ENCODE assay signal across 23 cellular contexts in genomic region chr17:39513256-39513655, GRCh38. TPM values are rescaled to one million over a fixed set of nuclear protein-coding genes. Genes with fewer than 3 reads are reported as not detected.
DNase-seq lines count a peak whose midpoint lies in the region; ATAC-seq, FAIRE-seq and TF ChIP-seq lines count a peak whose summit lies in the region.
"Had no signal": no experiment of that assay in that cellular context is flagged by ENCODE, and none has a peak within 500 bp of the region (broad histone marks: within the 10 kb centered on the region; RNA-seq: fewer than 3 reads in every experiment).

No MANE protein-coding gene starts in this region.

- intact Hi-C loops in HepG2 (cut with micrococcal nuclease; ENCODE audit: unreplicated experiment), result no loop called here
- intact Hi-C loops in right lobe of liver (cut with DNase I), result no loop called here

- no peak for ATAC-seq in HepG2
- no peak for ATAC-seq in right lobe of liver
- no peak for ATAC-seq in activated T-helper 17 cell treated with anti-CD3 and anti-CD28 coated beads, Interleukin-2, amount 50 U/mL, for 72 hours (replicated peaks)
- no peak for ATAC-seq in stimulated activated effector memory CD8-positive, alpha-beta T cell treated with anti-CD3 and anti-CD28 coated beads, Interleukin-12 subunit alpha, Interleukin-12 subunit beta, amount 100 ng/mL, for 72 hours
- ATAC-seq: HCT116 had no signal

- H3K4me2 ChIP-seq in HepG2 (ENCODE audit: low read depth, low read length), result no peak overlapping the region

- H2AFZ ChIP-seq in HepG2 (ENCODE audit: low read length), result no peak overlapping the region

- no peaks in the 10 kb centered on the region for H3K79me2 ChIP-seq in HepG2 (ENCODE audit: insufficient read depth, low read length)

- H3K4me3 Mint-ChIP-seq in activated T-helper 17 cell treated with anti-CD3 and anti-CD28 coated beads, Interleukin-2, amount 50 U/mL, for 72 hours, result no peak overlapping the region
- H3K4me3 Mint-ChIP-seq in stimulated activated effector memory CD8-positive, alpha-beta T cell treated with anti-CD3 and anti-CD28 coated beads, Interleukin-12 subunit alpha, Interleukin-12 subunit beta, amount 100 ng/mL, for 72 hours, result no peak overlapping the region
- H3K4me3 Mint-ChIP-seq: B cell had no signal

- no peaks in the 10 kb centered on the region for H4K20me1 ChIP-seq in HepG2 (ENCODE audit: insufficient read depth, low read length)

- no peak overlapping the region for H3K27ac ChIP-seq in HepG2 (ENCODE audit: extremely low read length, insufficient read depth, low read length)
- no peak overlapping the region for H3K27ac ChIP-seq in right lobe of liver
- H3K27ac ChIP-seq: 22Rv1 had no signal

- H3K4me1 ChIP-seq in HepG2 (ENCODE audit: insufficient read depth, low read length), result no peaks in the 10 kb centered on the region
- H3K4me1 ChIP-seq in right lobe of liver, result no peaks in the 10 kb centered on the region
- H3K4me1 ChIP-seq: Caco-2 had no signal

- peaks cover 7% of the 10 kb centered on the region for H3K4me1 Mint-ChIP-seq in activated T-helper 17 cell treated with anti-CD3 and anti-CD28 coated beads, Interleukin-2, amount 50 U/mL, for 72 hours
- H3K4me1 Mint-ChIP-seq in stimulated activated effector memory CD8-positive, alpha-beta T cell treated with anti-CD3 and anti-CD28 coated beads, Interleukin-12 subunit alpha, Interleukin-12 subunit beta, amount 100 ng/mL, for 72 hours, result no peaks in the 10 kb centered on the region
- H3K4me1 Mint-ChIP-seq: B cell had no signal

- H3K9me3 ChIP-seq in HepG2 (ENCODE audit: low read length) (no peaks in the 10 kb centered on the region), right lobe of liver (no peaks in the 10 kb centered on the region)
- H3K9me3 ChIP-seq: Caco-2 had no signal

- CTCF ChIA-PET in HepG2 (lab: Yijun Ruan, JAX; ENCODE audit: low intra/inter-chr PET ratio, low total read pairs), result no interaction called here

- H3K27me3 Mint-ChIP-seq in activated T-helper 17 cell treated with anti-CD3 and anti-CD28 coated beads, Interleukin-2, amount 50 U/mL, for 72 hours, result no peaks in the 10 kb centered on the region
- H3K27me3 Mint-ChIP-seq: B cell had no signal

- BruUV-seq in HepG2 (replicated peaks; lab: Mats Ljungman, UMichigan), result no TSS peak

- H3K36me3 Mint-ChIP-seq in activated T-helper 17 cell treated with anti-CD3 and anti-CD28 coated beads, Interleukin-2, amount 50 U/mL, for 72 hours (ENCODE audit: low read depth), result peaks cover 100% of the 10 kb centered on the region
- peaks cover 100% of the 10 kb centered on the region for H3K36me3 Mint-ChIP-seq in stimulated activated effector memory CD8-positive, alpha-beta T cell treated with anti-CD3 and anti-CD28 coated beads, Interleukin-12 subunit alpha, Interleukin-12 subunit beta, amount 100 ng/mL, for 72 hours

- no peak for TF ChIP-seq RAD21 in HepG2 (CRISPR knock-in tag; IDR thresholded peaks at IDR 0.05)

- TF ChIP-seq EP300 in HepG2 (IDR thresholded peaks at IDR 0.05; ENCODE audit: low read depth in 2 of 2, low read length in 2 of 2) (no peak), HepG2 (CRISPR knock-in tag; IDR thresholded peaks at IDR 0.05; ENCODE audit: borderline replicate concordance) (no peak)

- H3K4me3 ChIP-seq in HepG2 (replicated peaks in 1 of 3; ENCODE audit: insufficient read depth in 1 of 3, low read depth in 2 of 3, low read length in 3 of 3), result no peak overlapping the region
- H3K4me3 ChIP-seq in right lobe of liver, result no peak overlapping the region

- DNase-seq in NCI-H2227 treated with DMSO at 0.1 percent for 48 hours (lab: John Stamatoyannopoulos, UW), result peak; percentile 21
- no peak for DNase-seq in NCI-H2227 (lab: John Stamatoyannopoulos, UW; ENCODE audit: unreplicated experiment)
- DNase-seq in HepG2 (ENCODE audit: low spot score), result no peak
- DNase-seq in right lobe of liver, result no peak
- no peak for DNase-seq in stimulated activated effector memory CD8-positive, alpha-beta T cell treated with anti-CD3 and anti-CD28 coated beads, Interleukin-12 subunit alpha, Interleukin-12 subunit beta, amount 100 ng/mL, for 72 hours (ENCODE audit: low spot score in 2 of 2)
- DNase-seq in SW480 (ENCODE audit: low spot score), result no peak
- no peak for DNase-seq in occipital lobe (lab: John Stamatoyannopoulos, UW)
- DNase-seq: Caco-2, DMS153, GDM1, Kasumi-1, MM.1S, NCI-H1092, NCI-H1436 treated with DMSO at 0.1 percent for 48 hours, NCI-H2081, NCI-H2171 treated with DMSO at 0.1 percent for 48 hours, NCI-H510A, NCI-H748 treated with DMSO at 0.1 percent for 48 hours, SHP77 had no signal

- 97% methylated on average over 3 of the region's 3 CpGs for WGBS in HepG2 (ENCODE audit: low lambda C conversion rate)
- WGBS in right lobe of liver (ENCODE audit: insufficient coverage, low coverage, low lambda C conversion rate, missing lambda C conversion rate), result 91% methylated on average over 3 of the region's 3 CpGs

- H3K9ac ChIP-seq in HepG2 (ENCODE audit: insufficient read depth, low read depth, low read length), result no peak overlapping the region

- H3K9me3 Mint-ChIP-seq in activated T-helper 17 cell treated with anti-CD3 and anti-CD28 coated beads, Interleukin-2, amount 50 U/mL, for 72 hours, result no peaks in the 10 kb centered on the region
- no peaks in the 10 kb centered on the region for H3K9me3 Mint-ChIP-seq in stimulated activated effector memory CD8-positive, alpha-beta T cell treated with anti-CD3 and anti-CD28 coated beads, Interleukin-12 subunit alpha, Interleukin-12 subunit beta, amount 100 ng/mL, for 72 hours

- H3K27me3 ChIP-seq in HepG2 (ENCODE audit: control insufficient read depth in 1 of 2, insufficient read depth in 2 of 2, low read length in 2 of 2) (no peaks in the 10 kb centered on the region), right lobe of liver (no peaks in the 10 kb centered on the region)

- peak overlapping the region; percentile 6 for H3K27ac Mint-ChIP-seq in activated T-helper 17 cell treated with anti-CD3 and anti-CD28 coated beads, Interleukin-2, amount 50 U/mL, for 72 hours
- H3K27ac Mint-ChIP-seq in stimulated activated effector memory CD8-positive, alpha-beta T cell treated with anti-CD3 and anti-CD28 coated beads, Interleukin-12 subunit alpha, Interleukin-12 subunit beta, amount 100 ng/mL, for 72 hours, result peak overlapping the region; percentile 2
- H3K27ac Mint-ChIP-seq: B cell had no signal

- TF ChIP-seq CTCF in HepG2 (CRISPR knock-in tag; IDR thresholded peaks at IDR 0.05) (no peak), right lobe of liver (IDR thresholded peaks at IDR 0.05) (no peak)

- POLR2A ChIA-PET in HepG2 (lab: Yijun Ruan, JAX), result no interaction called here

- FAIRE-seq in HepG2 (lab: Jason Lieb, UNC), result no peak

- in situ Hi-C loops in HepG2 (cut with HindIII; ENCODE audit: extremely low pct_ligation_motif_present, low pct_unique_long_range_greater_than_20kb), result no loop called here

- TF ChIP-seq POLR2A in HepG2 (IDR thresholded peaks at IDR 0.05; ENCODE audit: insufficient read depth in 1 of 2, low read depth in 2 of 2, low read length in 2 of 2) (no peak), right lobe of liver (IDR thresholded peaks at IDR 0.05) (no peak)

- peaks cover 30 to 93% of the 10 kb centered on the region in 2 experiments for H3K36me3 ChIP-seq in HepG2 (replicated peaks in 1 of 2; ENCODE audit: control insufficient read depth in 1 of 2, insufficient read depth in 2 of 2, low read length in 2 of 2)
- H3K36me3 ChIP-seq in right lobe of liver, result peaks cover 0 to 91% (median 38%) of the 10 kb centered on the region in 4 donors

TF ChIP-seq in HepG2, 621 proteins besides CTCF, POLR2A, EP300 and RAD21:
- no peak for TF ChIP-seq ZNF772 (CRISPR knock-in tag; IDR thresholded peaks at IDR 0.05)
- peak; percentile 48 to 78; a peak in 2 of 4 replicates for TF ChIP-seq MAFK (conservative IDR thresholded peaks at IDR 0.05 in 1 of 2, IDR thresholded peaks at IDR 0.05 in 1 of 2; ENCODE audit: low read length in 2 of 2)
- peak; percentile 34; the same call in 1 of the 2 replicates for TF ChIP-seq MAFF (IDR thresholded peaks at IDR 0.05; ENCODE audit: low read depth, low read length)

RNA-seq across cellular contexts. Expression of gene CDK12, which starts 52.0 kb away (rescaled TPM):
- 88.6 and 95.9 TPM in 2 replicates for total RNA-seq in HepG2 (2016; rRNA removed; fragmentation: Illumina TruSeq; extraction: Trizol)
- 10.0 and 10.3 TPM in 2 replicates for total RNA-seq in HepG2 (2016; cell fraction: cytosol; rRNA removed; fragmentation: Illumina TruSeq; extraction: Trizol; ENCODE audit: low read depth)
- total RNA-seq in HepG2 (2016; cell fraction: insoluble cytoplasmic fraction; rRNA removed; fragmentation: Illumina TruSeq; extraction: Trizol), result 86.1 and 88.0 TPM in 2 replicates
- total RNA-seq in HepG2 (2016; cell fraction: membrane; rRNA removed; fragmentation: Illumina TruSeq; extraction: Trizol), result 22.7 and 24.2 TPM in 2 replicates
- total RNA-seq in HepG2 (2016; cell fraction: nucleus; rRNA removed; fragmentation: Illumina TruSeq; extraction: Trizol), result 80.6 and 95.5 TPM in 2 replicates
- 24.0 and 26.0 TPM in 2 replicates for polyA plus RNA-seq in HepG2 (2011; rRNA removed)
- polyA plus RNA-seq in HepG2 (2011; cell fraction: cytosol; rRNA removed), result 14.1 and 16.8 TPM in 2 replicates
- polyA plus RNA-seq in HepG2 (2011; cell fraction: nucleus; rRNA removed), result 22.3 and 26.3 TPM in 2 replicates
- 29.0 and 31.6 TPM in 2 replicates for polyA plus RNA-seq in HepG2 (2012)
- 1.6 and 2.1 TPM in 2 replicates for polyA plus RNA-seq in HepG2 (2016; cell fraction: cytosol; fragmentation: Illumina TruSeq; extraction: Trizol; ENCODE audit: low read depth)
- 47.2 and 53.7 TPM in 2 replicates for polyA plus RNA-seq in HepG2 (2016; cell fraction: insoluble cytoplasmic fraction; fragmentation: Illumina TruSeq; extraction: Trizol; ENCODE audit: low read depth)
- polyA plus RNA-seq in HepG2 (2016; cell fraction: membrane; fragmentation: Illumina TruSeq; extraction: Trizol; ENCODE audit: low read depth), result 5.1 and 6.0 TPM in 2 replicates
- 74.4 and 81.5 TPM in 2 replicates for polyA plus RNA-seq in HepG2 (2016; cell fraction: nucleus; fragmentation: Illumina TruSeq; extraction: Trizol; ENCODE audit: insufficient read depth, low read depth)
- 63.7 and 92.9 TPM in 2 replicates for polyA minus RNA-seq in HepG2 (2011; rRNA and poly(A)+ RNA removed; ENCODE audit: low replicate concordance)
- 47.7 and 51.0 TPM in 2 replicates for polyA minus RNA-seq in HepG2 (2011; cell fraction: cytosol; rRNA and poly(A)+ RNA removed)
- 81.4 and 85.5 TPM in 2 replicates for polyA minus RNA-seq in HepG2 (2011; cell fraction: nucleus; rRNA and poly(A)+ RNA removed)
- 10 to 100 TPM; 19.4 to 33.4 (median 30.4) TPM for total RNA-seq in right lobe of liver
- total RNA-seq in activated T-helper 17 cell treated with anti-CD3 and anti-CD28 coated beads, Interleukin-2, amount 50 U/mL, for 72 hours, result 10 to 100 TPM; 63.7 to 81.9 TPM
- 21.5 TPM for total RNA-seq in occipital lobe
